In the genomic region with DNA sequence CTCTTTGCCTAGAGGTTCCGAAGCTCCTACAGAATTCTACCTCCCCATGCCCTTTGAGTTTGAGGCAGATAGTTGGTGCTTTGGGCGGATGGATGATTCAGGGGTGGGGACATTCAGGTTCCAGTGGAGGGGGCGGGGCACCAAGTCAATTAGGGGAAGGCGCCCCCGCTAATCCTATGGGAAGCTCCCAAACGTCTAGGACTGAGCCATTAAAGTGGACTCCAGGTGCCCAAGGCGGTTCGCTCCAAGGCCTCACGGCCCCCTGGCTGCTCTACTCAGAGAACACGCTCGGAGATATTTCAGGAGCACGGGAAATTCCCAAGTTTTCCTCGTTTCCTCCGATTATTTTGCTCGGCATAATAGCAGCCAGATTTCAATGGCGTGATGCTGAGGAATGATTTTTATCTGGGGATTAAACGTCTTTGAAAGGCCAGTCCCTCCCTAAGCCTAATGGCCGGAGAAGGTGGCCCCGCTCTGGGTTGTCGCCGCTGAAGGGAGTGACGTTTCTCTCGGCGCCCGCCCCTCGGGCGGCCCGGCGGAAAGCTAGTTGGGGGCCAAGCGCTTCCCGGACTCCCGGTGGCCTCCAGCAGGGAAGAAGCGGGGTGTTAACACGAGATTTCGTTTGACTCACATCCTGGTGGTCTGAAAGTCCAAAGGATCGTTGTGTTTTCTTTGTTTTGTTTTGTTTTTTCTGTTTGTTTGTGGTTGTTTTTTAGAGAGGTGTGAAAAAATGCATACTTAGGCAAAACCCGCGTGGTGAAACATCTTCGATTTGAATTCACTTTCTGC, we compare ENCODE assay signal across 2 cellular contexts.
TF ChIP-seq lines count a peak whose summit lies in the region.

No MANE protein-coding gene starts in this region.

TF ChIP-seq in GM23338, 12 proteins besides CTCF, POLR2A, EP300 and RAD21 (continued from another document and continues in another):
- TF ChIP-seq, protein P1, sequence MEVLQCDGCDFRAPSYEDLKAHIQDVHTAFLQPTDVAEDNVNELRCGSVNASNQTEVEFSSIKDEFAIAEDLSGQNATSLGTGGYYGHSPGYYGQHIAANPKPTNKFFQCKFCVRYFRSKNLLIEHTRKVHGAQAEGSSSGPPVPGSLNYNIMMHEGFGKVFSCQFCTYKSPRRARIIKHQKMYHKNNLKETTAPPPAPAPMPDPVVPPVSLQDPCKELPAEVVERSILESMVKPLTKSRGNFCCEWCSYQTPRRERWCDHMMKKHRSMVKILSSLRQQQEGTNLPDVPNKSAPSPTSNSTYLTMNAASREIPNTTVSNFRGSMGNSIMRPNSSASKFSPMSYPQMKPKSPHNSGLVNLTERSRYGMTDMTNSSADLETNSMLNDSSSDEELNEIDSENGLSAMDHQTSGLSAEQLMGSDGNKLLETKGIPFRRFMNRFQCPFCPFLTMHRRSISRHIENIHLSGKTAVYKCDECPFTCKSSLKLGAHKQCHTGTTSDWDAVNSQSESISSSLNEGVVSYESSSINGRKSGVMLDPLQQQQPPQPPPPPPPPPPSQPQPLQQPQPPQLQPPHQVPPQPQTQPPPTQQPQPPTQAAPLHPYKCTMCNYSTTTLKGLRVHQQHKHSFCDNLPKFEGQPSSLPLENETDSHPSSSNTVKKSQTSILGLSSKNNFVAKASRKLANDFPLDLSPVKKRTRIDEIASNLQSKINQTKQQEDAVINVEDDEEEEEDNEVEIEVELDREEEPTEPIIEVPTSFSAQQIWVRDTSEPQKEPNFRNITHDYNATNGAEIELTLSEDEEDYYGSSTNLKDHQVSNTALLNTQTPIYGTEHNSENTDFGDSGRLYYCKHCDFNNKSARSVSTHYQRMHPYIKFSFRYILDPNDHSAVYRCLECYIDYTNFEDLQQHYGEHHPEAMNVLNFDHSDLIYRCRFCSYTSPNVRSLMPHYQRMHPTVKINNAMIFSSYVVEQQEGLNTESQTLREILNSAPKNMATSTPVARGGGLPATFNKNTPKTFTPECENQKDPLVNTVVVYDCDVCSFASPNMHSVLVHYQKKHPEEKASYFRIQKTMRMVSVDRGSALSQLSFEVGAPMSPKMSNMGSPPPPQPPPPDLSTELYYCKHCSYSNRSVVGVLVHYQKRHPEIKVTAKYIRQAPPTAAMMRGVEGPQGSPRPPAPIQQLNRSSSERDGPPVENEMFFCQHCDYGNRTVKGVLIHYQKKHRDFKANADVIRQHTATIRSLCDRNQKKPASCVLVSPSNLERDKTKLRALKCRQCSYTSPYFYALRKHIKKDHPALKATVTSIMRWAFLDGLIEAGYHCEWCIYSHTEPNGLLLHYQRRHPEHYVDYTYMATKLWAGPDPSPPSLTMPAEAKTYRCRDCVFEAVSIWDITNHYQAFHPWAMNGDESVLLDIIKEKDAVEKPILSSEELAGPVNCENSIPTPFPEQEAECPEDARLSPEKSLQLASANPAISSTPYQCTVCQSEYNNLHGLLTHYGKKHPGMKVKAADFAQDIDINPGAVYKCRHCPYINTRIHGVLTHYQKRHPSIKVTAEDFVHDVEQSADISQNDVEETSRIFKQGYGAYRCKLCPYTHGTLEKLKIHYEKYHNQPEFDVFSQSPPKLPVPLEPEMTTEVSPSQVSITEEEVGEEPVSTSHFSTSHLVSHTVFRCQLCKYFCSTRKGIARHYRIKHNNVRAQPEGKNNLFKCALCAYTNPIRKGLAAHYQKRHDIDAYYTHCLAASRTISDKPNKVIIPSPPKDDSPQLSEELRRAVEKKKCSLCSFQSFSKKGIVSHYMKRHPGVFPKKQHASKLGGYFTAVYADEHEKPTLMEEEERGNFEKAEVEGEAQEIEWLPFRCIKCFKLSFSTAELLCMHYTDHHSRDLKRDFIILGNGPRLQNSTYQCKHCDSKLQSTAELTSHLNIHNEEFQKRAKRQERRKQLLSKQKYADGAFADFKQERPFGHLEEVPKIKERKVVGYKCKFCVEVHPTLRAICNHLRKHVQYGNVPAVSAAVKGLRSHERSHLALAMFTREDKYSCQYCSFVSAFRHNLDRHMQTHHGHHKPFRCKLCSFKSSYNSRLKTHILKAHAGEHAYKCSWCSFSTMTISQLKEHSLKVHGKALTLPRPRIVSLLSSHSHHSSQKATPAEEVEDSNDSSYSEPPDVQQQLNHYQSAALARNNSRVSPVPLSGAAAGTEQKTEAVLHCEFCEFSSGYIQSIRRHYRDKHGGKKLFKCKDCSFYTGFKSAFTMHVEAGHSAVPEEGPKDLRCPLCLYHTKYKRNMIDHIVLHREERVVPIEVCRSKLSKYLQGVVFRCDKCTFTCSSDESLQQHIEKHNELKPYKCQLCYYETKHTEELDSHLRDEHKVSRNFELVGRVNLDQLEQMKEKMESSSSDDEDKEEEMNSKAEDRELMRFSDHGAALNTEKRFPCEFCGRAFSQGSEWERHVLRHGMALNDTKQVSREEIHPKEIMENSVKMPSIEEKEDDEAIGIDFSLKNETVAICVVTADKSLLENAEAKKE (CRISPR knock-in tag; IDR thresholded peaks at IDR 0.05): no peak
- TF ChIP-seq ZNF331 (CRISPR knock-in tag; IDR thresholded peaks at IDR 0.05; ENCODE audit: low read depth): no peak
- no peak for TF ChIP-seq NANOG (IDR thresholded peaks at IDR 0.05; ENCODE audit: borderline replicate concordance)
- TF ChIP-seq JUNB (IDR thresholded peaks at IDR 0.05; ENCODE audit: unreplicated experiment): no peak
- peak; percentile 74 for TF ChIP-seq EZH2phosphoT487 (IDR thresholded peaks at IDR 0.05; ENCODE audit: unreplicated experiment)
- no peak for TF ChIP-seq ZNF114 (CRISPR knock-in tag; IDR thresholded peaks at IDR 0.05)
- TF ChIP-seq, protein P2, sequence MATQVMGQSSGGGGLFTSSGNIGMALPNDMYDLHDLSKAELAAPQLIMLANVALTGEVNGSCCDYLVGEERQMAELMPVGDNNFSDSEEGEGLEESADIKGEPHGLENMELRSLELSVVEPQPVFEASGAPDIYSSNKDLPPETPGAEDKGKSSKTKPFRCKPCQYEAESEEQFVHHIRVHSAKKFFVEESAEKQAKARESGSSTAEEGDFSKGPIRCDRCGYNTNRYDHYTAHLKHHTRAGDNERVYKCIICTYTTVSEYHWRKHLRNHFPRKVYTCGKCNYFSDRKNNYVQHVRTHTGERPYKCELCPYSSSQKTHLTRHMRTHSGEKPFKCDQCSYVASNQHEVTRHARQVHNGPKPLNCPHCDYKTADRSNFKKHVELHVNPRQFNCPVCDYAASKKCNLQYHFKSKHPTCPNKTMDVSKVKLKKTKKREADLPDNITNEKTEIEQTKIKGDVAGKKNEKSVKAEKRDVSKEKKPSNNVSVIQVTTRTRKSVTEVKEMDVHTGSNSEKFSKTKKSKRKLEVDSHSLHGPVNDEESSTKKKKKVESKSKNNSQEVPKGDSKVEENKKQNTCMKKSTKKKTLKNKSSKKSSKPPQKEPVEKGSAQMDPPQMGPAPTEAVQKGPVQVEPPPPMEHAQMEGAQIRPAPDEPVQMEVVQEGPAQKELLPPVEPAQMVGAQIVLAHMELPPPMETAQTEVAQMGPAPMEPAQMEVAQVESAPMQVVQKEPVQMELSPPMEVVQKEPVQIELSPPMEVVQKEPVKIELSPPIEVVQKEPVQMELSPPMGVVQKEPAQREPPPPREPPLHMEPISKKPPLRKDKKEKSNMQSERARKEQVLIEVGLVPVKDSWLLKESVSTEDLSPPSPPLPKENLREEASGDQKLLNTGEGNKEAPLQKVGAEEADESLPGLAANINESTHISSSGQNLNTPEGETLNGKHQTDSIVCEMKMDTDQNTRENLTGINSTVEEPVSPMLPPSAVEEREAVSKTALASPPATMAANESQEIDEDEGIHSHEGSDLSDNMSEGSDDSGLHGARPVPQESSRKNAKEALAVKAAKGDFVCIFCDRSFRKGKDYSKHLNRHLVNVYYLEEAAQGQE (IDR thresholded peaks at IDR 0.05; ENCODE audit: unreplicated experiment): no peak
- no peak for TF ChIP-seq STAT1 (IDR thresholded peaks at IDR 0.05; ENCODE audit: unreplicated experiment)
- no peak for TF ChIP-seq CREB1 (CRISPR knock-in tag; IDR thresholded peaks at IDR 0.05; ENCODE audit: low read depth)

TF ChIP-seq in WTC11, 78 proteins besides CTCF, POLR2A, EP300 and RAD21 (continued from another document):
- TF ChIP-seq, protein P3, sequence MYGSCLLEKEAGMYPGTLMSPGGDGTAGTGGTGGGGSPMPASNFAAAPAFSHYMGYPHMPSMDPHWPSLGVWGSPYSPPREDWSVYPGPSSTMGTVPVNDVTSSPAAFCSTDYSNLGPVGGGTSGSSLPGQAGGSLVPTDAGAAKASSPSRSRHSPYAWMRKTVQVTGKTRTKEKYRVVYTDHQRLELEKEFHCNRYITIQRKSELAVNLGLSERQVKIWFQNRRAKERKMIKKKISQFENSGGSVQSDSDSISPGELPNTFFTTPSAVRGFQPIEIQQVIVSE (CRISPR knock-in tag; IDR thresholded peaks at IDR 0.05; ENCODE audit: borderline replicate concordance): no peak
- TF ChIP-seq MXD4 (CRISPR knock-in tag; IDR thresholded peaks at IDR 0.05; ENCODE audit: borderline replicate concordance) (no peak), EMX1 (CRISPR knock-in tag; IDR thresholded peaks at IDR 0.05) (no peak), ATF1 (CRISPR knock-in tag; IDR thresholded peaks at IDR 0.05) (no peak), ZNF263 (CRISPR knock-in tag; IDR thresholded peaks at IDR 0.05; ENCODE audit: low read depth) (no peak)
